Comparison of ENCODE assay signal across 8 cellular contexts in genomic region chr14:21069388-21070082, GRCh38. TPM values are rescaled to one million over a fixed set of nuclear protein-coding genes. Genes with fewer than 3 reads are reported as not detected.
DNase-seq lines count a peak whose midpoint lies in the region; ATAC-seq and TF ChIP-seq lines count a peak whose summit lies in the region.

No MANE protein-coding gene starts in this region.

- H3K36me3 ChIP-seq in iPS-20b (ENCODE audit: insufficient read depth, low read depth, low read length): peaks cover 23% of the 10 kb centered on the region

- H3K9me3 ChIP-seq in iPS-20b (ENCODE audit: insufficient read depth, low read depth, low read length): no peaks in the 10 kb centered on the region

- H3K4me3 Mint-ChIP-seq in brain: peak overlapping the region; percentile 88 to 93 (median 90)

- peak overlapping the region; percentile 76 for H3K27ac ChIP-seq in iPS-20b (ENCODE audit: low read length)

- H3K27me3 ChIP-seq in iPS-20b (ENCODE audit: insufficient read depth, low read length): peaks cover 21% of the 10 kb centered on the region

- DNase-seq in ELR (ENCODE audit: low read depth): peak; percentile 51
- DNase-seq in NCI-H2227 (lab: John Stamatoyannopoulos, UW; ENCODE audit: unreplicated experiment): peak; percentile 83
- no peak for DNase-seq in skeletal muscle cell (ENCODE audit: low read depth)
- no peak for DNase-seq in ureter (ENCODE audit: low spot score)

- peaks cover 10% of the 10 kb centered on the region for H3K27me3 Mint-ChIP-seq in brain

- H3K4me1 Mint-ChIP-seq in brain: peaks cover 38% of the 10 kb centered on the region

- H3K4me3 ChIP-seq in iPS-20b (ENCODE audit: low read length) (peak overlapping the region; percentile 94), skeletal muscle cell (ENCODE audit: low read depth, low read length) (peak overlapping the region; percentile 74)

- ATAC-seq in HG03378 (IDR thresholded peaks at IDR 0.05; ENCODE audit: unreplicated experiment): no peak
- ATAC-seq in HG02840 (IDR thresholded peaks at IDR 0.05; ENCODE audit: low FRiP score, unreplicated experiment): no peak

- peaks cover 8% of the 10 kb centered on the region for H3K4me1 ChIP-seq in iPS-20b (ENCODE audit: insufficient read depth, low read length)

- no peak for TF ChIP-seq CTCF in brain (conservative IDR thresholded peaks at IDR 0.05)

- H3K27ac Mint-ChIP-seq in brain: peak overlapping the region; percentile 96 to 99 (median 98)

- peaks cover 5% of the 10 kb centered on the region for H3K36me3 Mint-ChIP-seq in brain

- peak overlapping the region; percentile 94; the same call in 1 of the 2 replicates for H3K9ac ChIP-seq in iPS-20b (ENCODE audit: low read depth, low read length)

- H3K9me3 Mint-ChIP-seq in brain: peaks cover 0 to under 1% (median 0%) of the 10 kb centered on the region in 5 experiments

RNA-seq across cellular contexts. Expression of gene ARHGEF40, which starts 0.6 kb away (rescaled TPM):
- 21.3 TPM for polyA plus RNA-seq in brain (ENCODE audit: insufficient read depth, low read depth, low replicate concordance)
- total RNA-seq in ureter: 41.2 TPM

RNA-seq across cellular contexts. Expression of gene RNASE8, which starts 11.9 kb away (rescaled TPM):
- polyA plus RNA-seq in brain (ENCODE audit: insufficient read depth, low read depth, low replicate concordance): not detected
- not detected for total RNA-seq in ureter

RNA-seq across cellular contexts. Expression of gene RNASE7, which starts 27.4 kb away (rescaled TPM):
- polyA plus RNA-seq in brain (ENCODE audit: insufficient read depth, low read depth, low replicate concordance): not detected
- 0.94 TPM for total RNA-seq in ureter

RNA-seq across cellular contexts. Expression of gene ZNF219, which starts 28.9 kb away (rescaled TPM):
- 49.4 TPM for polyA plus RNA-seq in brain (ENCODE audit: insufficient read depth, low read depth, low replicate concordance)
- total RNA-seq in ureter: 47.2 TPM

RNA-seq across cellular contexts. Expression of gene TMEM253, which starts 31.3 kb away (rescaled TPM):
- 0.29 TPM for polyA plus RNA-seq in brain (ENCODE audit: insufficient read depth, low read depth, low replicate concordance)
- 1.6 TPM for total RNA-seq in ureter

Comparison
In these comparisons a context has a peak if more than half of its experiments do, and no peak if none do; other contexts are left out.
1. DNase-seq: peak in ELR (single experiment) and NCI-H2227 (single experiment); none in skeletal muscle cell (single experiment) and ureter (single experiment).